Comparison of ENCODE assay signal across 21 cellular contexts in the genomic region with DNA sequence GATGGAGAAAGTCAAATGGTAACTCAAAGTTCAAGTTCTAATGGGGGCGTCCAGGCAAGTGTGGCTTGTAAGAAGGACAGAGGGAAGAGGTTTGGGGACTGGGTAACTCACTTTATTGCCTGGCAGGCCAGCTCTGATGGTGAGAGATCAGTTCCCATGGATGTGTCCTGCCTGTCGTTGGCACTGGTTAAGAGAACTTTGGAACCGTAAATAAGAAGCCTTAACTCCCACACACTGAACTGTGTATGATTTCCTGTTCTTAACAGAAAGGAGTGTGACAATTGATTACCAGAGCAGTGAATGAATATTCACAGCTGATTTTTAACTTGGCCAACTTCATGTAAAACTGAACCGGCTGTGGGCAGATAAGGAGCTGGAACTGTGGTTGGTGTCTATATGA.
"Had no signal": no experiment of that assay in that cellular context is flagged by ENCODE, and none has a peak within 500 bp of the region (broad histone marks: within the 10 kb centered on the region; RNA-seq: fewer than 3 reads in every experiment).

No MANE protein-coding gene starts in this region.

- H3K9me3 ChIP-seq: adrenal gland, SK-N-SH, spleen, thoracic aorta had no signal

- H3K27ac ChIP-seq: adrenal gland, foreskin keratinocyte, spleen, thoracic aorta had no signal

- H3K9ac ChIP-seq: SK-N-SH had no signal

- H3K4me1 ChIP-seq: adrenal gland, foreskin keratinocyte, spleen had no signal

- ATAC-seq: activated CD8-positive, alpha-beta T cell treated with anti-CD3 and anti-CD28 coated beads, Interleukin-2, amount 10 ng/mL, durations not matched to agents 7 days and 5 days; foreskin keratinocyte; naive thymus-derived CD4-positive, alpha-beta T cell; right cardiac atrium; stimulated activated naive CD8-positive, alpha-beta T cell treated with anti-CD3 and anti-CD28 coated beads, Interleukin-15, amount 100 ng/mL, for 72 hours; T-cell; WTC11 had no signal

- DNase-seq: activated CD4-positive, alpha-beta T cell treated with anti-CD3 and anti-CD28 coated beads for 48 hours; activated CD8-positive, alpha-beta memory T cell treated with anti-CD3 and anti-CD28 coated beads, Interleukin-2, amount 50 U/mL, for 4 hours; activated CD8-positive, alpha-beta T cell treated with anti-CD3 and anti-CD28 coated beads, Interleukin-2, amount 10 ng/mL, durations not matched to agents 7 days and 5 days; activated effector memory CD4-positive, alpha-beta T cell treated with anti-CD3 and anti-CD28 coated beads, Interleukin-2, amount 50 U/mL, for 16 hours; activated T-cell treated with anti-CD3 and anti-CD28 coated beads, Interleukin-2, amount 50 U/mL, for 48 hours; adrenal gland; cortex of kidney; effector memory CD4-positive, alpha-beta T cell; foreskin keratinocyte; glutamatergic neuron; kidney glomerular epithelial cell; naive thymus-derived CD4-positive, alpha-beta T cell; right cardiac atrium; SK-N-SH; spleen; stimulated activated naive CD8-positive, alpha-beta T cell treated with anti-CD3 and anti-CD28 coated beads, Interleukin-15, amount 100 ng/mL, for 72 hours; T-cell; T1000 had no signal

- H3K36me3 ChIP-seq: adrenal gland, spleen, thoracic aorta had no signal

- H3K27me3 ChIP-seq: adrenal gland, spleen had no signal

- H3K4me3 ChIP-seq: adrenal gland, lung, spleen, thoracic aorta had no signal

- H3K4me2 ChIP-seq: SK-N-SH had no signal
